In genomic region chr3:50490438-50490970, GRCh38 we compare ENCODE assay signal across 20 cellular contexts. TPM values are rescaled to one million over a fixed set of nuclear protein-coding genes. Genes with fewer than 3 reads are reported as not detected.
"Had no signal": no experiment of that assay in that cellular context is flagged by ENCODE, and none has a peak within 500 bp of the region (broad histone marks: within the 10 kb centered on the region; RNA-seq: fewer than 3 reads in every experiment).

No MANE protein-coding gene starts in this region.

- FAIRE-seq: pancreas had no signal

- H3K4me3 ChIP-seq: lower lobe of right lung, pancreas, sigmoid colon, tibial nerve, vagina had no signal

- ATAC-seq: effector memory CD8-positive, alpha-beta T cell; foreskin keratinocyte; pancreas; stimulated activated memory B cell treated with anti-CD40 and anti-IgM and Interleukin-4, amounts not matched to agents 10 μg/mL and 1 μg/mL and 100 μg/mL, for 72 hours; WTC11 had no signal

- H3K9me3 Mint-ChIP-seq: effector memory CD8-positive, alpha-beta T cell; mesothelial cell of epicardium; stimulated activated memory B cell treated with anti-CD40 and anti-IgM and Interleukin-4, amounts not matched to agents 10 μg/mL and 1 μg/mL and 100 μg/mL, for 72 hours; WTC11 had no signal

- H3K27me3 ChIP-seq: brain microvascular endothelial cell, foreskin keratinocyte, pancreas, sigmoid colon, tibial nerve, vagina had no signal

- H3K4me3 Mint-ChIP-seq: effector memory CD8-positive, alpha-beta T cell; mesothelial cell of epicardium; stimulated activated memory B cell treated with anti-CD40 and anti-IgM and Interleukin-4, amounts not matched to agents 10 μg/mL and 1 μg/mL and 100 μg/mL, for 72 hours; WTC11 had no signal

- H3K4me1 ChIP-seq: foreskin keratinocyte, lower lobe of right lung, pancreas, sigmoid colon, tibial nerve, vagina had no signal

- H3K36me3 ChIP-seq: brain microvascular endothelial cell, lower lobe of right lung, pancreas, sigmoid colon, tibial nerve, vagina had no signal

- DNase-seq: activated CD4-positive, alpha-beta T cell treated with anti-CD3 and anti-CD28 coated beads for 4 hours; activated CD8-positive, alpha-beta memory T cell treated with anti-CD3 and anti-CD28 coated beads for 24 hours; activated naive CD4-positive, alpha-beta T cell treated with Interleukin-2 at 50 U/mL for 16 hours; anterior cingulate cortex; brain microvascular endothelial cell; dermis blood vessel endothelial cell; effector memory CD8-positive, alpha-beta T cell; foreskin keratinocyte; glutamatergic neuron; kidney glomerular epithelial cell; lower lobe of right lung; pancreas; sigmoid colon; stimulated activated CD4-positive, alpha-beta T cell treated with anti-CD3 and anti-CD28 coated beads, Interleukin-12 subunit alpha, Interleukin-12 subunit beta, amount 100 ng/mL, for 4 hours; substantia nigra had no signal

- H3K4me1 Mint-ChIP-seq: stimulated activated memory B cell treated with anti-CD40 and anti-IgM and Interleukin-4, amounts not matched to agents 10 μg/mL and 1 μg/mL and 100 μg/mL, for 72 hours had no signal

- H3K9me3 ChIP-seq: lower lobe of right lung, pancreas, sigmoid colon, tibial nerve, vagina had no signal

- H3K27me3 Mint-ChIP-seq: effector memory CD8-positive, alpha-beta T cell had no signal

- H3K27ac Mint-ChIP-seq: mesothelial cell of epicardium; stimulated activated memory B cell treated with anti-CD40 and anti-IgM and Interleukin-4, amounts not matched to agents 10 μg/mL and 1 μg/mL and 100 μg/mL, for 72 hours had no signal

- H3K27ac ChIP-seq: brain microvascular endothelial cell, foreskin keratinocyte, lower lobe of right lung, pancreas, sigmoid colon, tibial nerve, vagina had no signal

RNA-seq across cellular contexts. Expression of gene CACNA2D2, which starts 12.9 kb away (rescaled TPM):
- total RNA-seq: dermis blood vessel endothelial cell had no signal
